1 cellular context compared by ENCODE assay signal in genomic region chr1:17564458-17565393, GRCh38.
A peak's percentile ranks its signal among the peaks of the same experiment; 100 is the strongest.
TF ChIP-seq lines count a peak whose summit lies in the region.

No MANE protein-coding gene starts in this region.

TF ChIP-seq in HepG2, 621 proteins besides CTCF, POLR2A, EP300 and RAD21 (continued from another document and continues in another):
- TF ChIP-seq SKIL (CRISPR knock-in tag; IDR thresholded peaks at IDR 0.05; ENCODE audit: borderline replicate concordance) (peak; percentile 41; the same call in 1 of the 2 replicates), ATF2 (CRISPR knock-in tag; IDR thresholded peaks at IDR 0.05) (no peak), LRRFIP1 (CRISPR knock-in tag; conservative IDR thresholded peaks at IDR 0.05) (no peak), GABPA (IDR thresholded peaks at IDR 0.05; ENCODE audit: low read depth, low read length) (no peak), GABPA (CRISPR knock-in tag; IDR thresholded peaks at IDR 0.05; ENCODE audit: low read depth) (no peak; the same call in 1 of the 2 replicates), ZGPAT (CRISPR knock-in tag; IDR thresholded peaks at IDR 0.05) (0 out of 2 replicates have a peak, but pooled peaks have one; percentile 27), YEATS4 (CRISPR knock-in tag; IDR thresholded peaks at IDR 0.05; ENCODE audit: borderline replicate concordance) (peak; percentile 79), RFX5 (IDR thresholded peaks at IDR 0.05; ENCODE audit: low read depth, low read length) (no peak), STAT6 (CRISPR knock-in tag; IDR thresholded peaks at IDR 0.05; ENCODE audit: borderline replicate concordance) (no peak), ISL2 (CRISPR knock-in tag; IDR thresholded peaks at IDR 0.05) (peak; percentile 40; the same call in 1 of the 2 replicates), NCOR1 (IDR thresholded peaks at IDR 0.05; ENCODE audit: borderline replicate concordance, low read length) (peak; percentile 70; the same call in 1 of the 2 replicates), CAMTA2 (CRISPR knock-in tag; IDR thresholded peaks at IDR 0.05; ENCODE audit: borderline replicate concordance) (no peak), SATB2 (CRISPR knock-in tag; IDR thresholded peaks at IDR 0.05) (peak; percentile 46; the same call in 1 of the 2 replicates), KDM5A (IDR thresholded peaks at IDR 0.05; ENCODE audit: borderline replicate concordance, low read length) (no peak), FOXK2 (IDR thresholded peaks at IDR 0.05) (no peak), CENPBD1 (CRISPR knock-in tag; IDR thresholded peaks at IDR 0.05; ENCODE audit: borderline replicate concordance, low read depth) (no peak), ZNF460 (CRISPR knock-in tag; IDR thresholded peaks at IDR 0.05; ENCODE audit: borderline replicate concordance) (no peak), SRSF4 (IDR thresholded peaks at IDR 0.05; ENCODE audit: low read depth, low read length, poor library complexity, severe bottlenecking) (no peak), ZNF883 (CRISPR knock-in tag; IDR thresholded peaks at IDR 0.05; ENCODE audit: not compliant biosample characterization) (no peak), ZNF580 (CRISPR knock-in tag; IDR thresholded peaks at IDR 0.05; ENCODE audit: borderline replicate concordance, low read depth) (no peak), ZNF496 (CRISPR knock-in tag; IDR thresholded peaks at IDR 0.05; ENCODE audit: insufficient replicate concordance) (no peak), ZNF101 (CRISPR knock-in tag; IDR thresholded peaks at IDR 0.05; ENCODE audit: borderline replicate concordance, low read depth) (0 out of 2 replicates have a peak, but pooled peaks have one; percentile 30), ZNF674 (CRISPR knock-in tag; IDR thresholded peaks at IDR 0.05; ENCODE audit: low read depth) (0 out of 2 replicates have a peak, but pooled peaks have one; percentile 50), PRMT3 (CRISPR knock-in tag; IDR thresholded peaks at IDR 0.05; ENCODE audit: borderline replicate concordance, low read depth) (no peak), RARG (CRISPR knock-in tag; IDR thresholded peaks at IDR 0.05; ENCODE audit: low read depth) (no peak), ZNF589 (CRISPR knock-in tag; conservative IDR thresholded peaks at IDR 0.05) (no peak), PPARG (CRISPR knock-in tag; conservative IDR thresholded peaks at IDR 0.05) (no peak), TBP (CRISPR knock-in tag; IDR thresholded peaks at IDR 0.05) (no peak), KAT8 (CRISPR knock-in tag; IDR thresholded peaks at IDR 0.05) (0 out of 2 replicates have a peak, but pooled peaks have one; percentile 32), NCOA1 (CRISPR knock-in tag; IDR thresholded peaks at IDR 0.05) (no peak), PRDM10 (CRISPR knock-in tag; IDR thresholded peaks at IDR 0.05; ENCODE audit: low read depth) (no peak), DMAP1 (CRISPR knock-in tag; IDR thresholded peaks at IDR 0.05) (peak; percentile 78; the same call in 1 of the 2 replicates), ZNF660 (CRISPR knock-in tag; IDR thresholded peaks at IDR 0.05; ENCODE audit: borderline replicate concordance, low read depth) (no peak), IRF1 (CRISPR knock-in tag; IDR thresholded peaks at IDR 0.05; ENCODE audit: low read depth) (no peak), ZBTB33 (CRISPR knock-in tag; IDR thresholded peaks at IDR 0.05) (no peak), MIXL1 (CRISPR knock-in tag; IDR thresholded peaks at IDR 0.05) (no peak), KAT2B (IDR thresholded peaks at IDR 0.05; ENCODE audit: borderline replicate concordance, low read depth, low read length) (no peak), PTBP1 (IDR thresholded peaks at IDR 0.05; ENCODE audit: low read depth, low read length, poor library complexity, severe bottlenecking) (no peak), ZNF788 (CRISPR knock-in tag; IDR thresholded peaks at IDR 0.05; ENCODE audit: borderline replicate concordance) (peak; percentile 15; the same call in 1 of the 2 replicates), ZFP62 (CRISPR knock-in tag; IDR thresholded peaks at IDR 0.05) (no peak), ZNF75D (CRISPR knock-in tag; IDR thresholded peaks at IDR 0.05; ENCODE audit: borderline replicate concordance) (no peak), KAT7 (CRISPR knock-in tag; IDR thresholded peaks at IDR 0.05; ENCODE audit: borderline replicate concordance) (no peak), MAFG (CRISPR knock-in tag; IDR thresholded peaks at IDR 0.05) (no peak)
